Comparison of ENCODE assay signal across 1 cellular context in the genomic region with DNA sequence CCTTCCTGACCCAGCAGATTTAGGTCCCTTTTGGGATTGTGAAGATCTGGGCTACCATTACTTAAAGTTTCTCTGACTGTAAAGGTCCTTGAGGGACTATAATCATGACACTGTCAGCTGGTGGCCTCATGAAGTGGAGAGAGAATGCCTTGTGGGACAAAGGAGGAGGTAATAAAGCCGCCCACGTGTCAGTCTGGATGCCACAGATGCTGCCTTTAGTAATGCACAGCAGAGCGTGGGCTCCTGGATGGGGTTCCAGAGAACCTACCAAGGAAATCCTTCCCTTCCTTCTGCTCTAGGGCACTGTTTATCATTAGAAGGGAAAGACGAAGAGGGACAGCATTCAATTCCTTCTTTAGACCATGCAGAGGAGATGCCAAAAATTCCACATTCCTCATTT.
TF ChIP-seq lines count a peak whose summit lies in the region.

No MANE protein-coding gene starts in this region.

TF ChIP-seq in SK-N-SH, 30 proteins besides CTCF, POLR2A, EP300 and RAD21 (continued from another document):
- TF ChIP-seq GABPA (IDR thresholded peaks at IDR 0.05; ENCODE audit: low read depth) (no peak), SMC3 (IDR thresholded peaks at IDR 0.05; ENCODE audit: low read depth, low read length) (no peak), ELF1 (IDR thresholded peaks at IDR 0.05) (no peak), JUND (IDR thresholded peaks at IDR 0.05) (no peak)
